ENCODE assay signal across 25 cellular contexts in the genomic region with DNA sequence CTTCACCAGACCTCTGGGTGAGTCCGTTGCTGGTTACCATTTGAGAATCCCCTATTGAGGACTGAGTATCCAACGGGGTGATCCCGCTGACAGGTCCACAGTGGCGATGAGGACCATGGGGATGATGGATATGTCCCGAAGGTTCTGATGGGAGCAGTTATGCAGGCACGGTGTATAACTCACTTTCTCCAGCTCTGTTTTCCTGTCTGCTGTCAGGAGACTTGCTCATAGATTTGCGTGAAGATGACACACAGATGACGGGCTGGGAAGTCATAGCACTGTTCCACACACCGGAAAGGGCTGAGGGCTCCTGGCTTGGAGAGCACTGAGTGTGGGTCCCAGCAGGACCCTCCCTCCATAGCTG. TPM values are rescaled to one million over a fixed set of nuclear protein-coding genes. Genes with fewer than 3 reads are reported as not detected.
A peak's percentile ranks its signal among the peaks of the same experiment; 100 is the strongest.
DNase-seq lines count a peak whose midpoint lies in the region; ATAC-seq, FAIRE-seq and TF ChIP-seq lines count a peak whose summit lies in the region.
"Had no signal": no experiment of that assay in that cellular context is flagged by ENCODE, and none has a peak within 500 bp of the region (broad histone marks: within the 10 kb centered on the region; RNA-seq: fewer than 3 reads in every experiment).

No MANE protein-coding gene starts in this region.

- no peaks in the 10 kb centered on the region for H4K20me1 ChIP-seq in osteoblast (ENCODE audit: insufficient read depth, low read length)

- ATAC-seq in HG03025 (IDR thresholded peaks at IDR 0.05; ENCODE audit: low FRiP score, unreplicated experiment): no peak
- no peak for ATAC-seq in naive thymus-derived CD8-positive, alpha-beta T cell
- ATAC-seq: body of pancreas; effector memory CD8-positive, alpha-beta T cell; natural killer cell; stimulated activated naive B cell treated with anti-CD40 and anti-IgM and Interleukin-4, amounts not matched to agents 10 μg/mL and 1 μg/mL and 100 μg/mL, for 72 hours had no signal

- H3K27ac Mint-ChIP-seq in naive thymus-derived CD8-positive, alpha-beta T cell: no peak overlapping the region
- H3K27ac Mint-ChIP-seq: activated B cell treated with CpG ODN at 0.5 μM for 24 hours; effector memory CD8-positive, alpha-beta T cell; stimulated activated naive B cell treated with anti-CD40 and anti-IgM and Interleukin-4, amounts not matched to agents 10 μg/mL and 1 μg/mL and 100 μg/mL, for 72 hours had no signal

- peaks cover 24% of the 10 kb centered on the region for H3K79me2 ChIP-seq in osteoblast (ENCODE audit: insufficient read depth, low read length)

- DNase-seq in ELR (ENCODE audit: low read depth) (peak; percentile 90), M059J (ENCODE audit: low read depth) (peak; percentile 41), bronchial epithelial cell (ENCODE audit: low read depth) (peak; percentile 62), osteoblast (ENCODE audit: insufficient read length, low spot score, missing footprints) (peak; percentile 92), putamen (ENCODE audit: low spot score) (no peak)
- DNase-seq in naive thymus-derived CD8-positive, alpha-beta T cell: no peak
- DNase-seq: activated B cell treated with CpG ODN at 0.5 μM for 24 hours; activated CD4-positive, alpha-beta T cell treated with anti-CD3 and anti-CD28 coated beads, Interleukin-2, amount 50 U/mL, for 4 hours; body of pancreas; CD8-positive, alpha-beta memory T cell; DMS79; effector memory CD8-positive, alpha-beta T cell; left cardiac atrium; MM.1S; natural killer cell; NCI-H146; NCI-H510A treated with DMSO at 0.1 percent for 48 hours; Peyer's patch; stimulated activated naive B cell treated with anti-CD40 and anti-IgM and Interleukin-4, amounts not matched to agents 10 μg/mL and 1 μg/mL and 100 μg/mL, for 72 hours; testis had no signal

- H3K27me3 ChIP-seq in bronchial epithelial cell (ENCODE audit: control insufficient read depth, insufficient read depth, low read length) (no peaks in the 10 kb centered on the region), osteoblast (ENCODE audit: insufficient read depth, low read length) (no peaks in the 10 kb centered on the region)
- H3K27me3 ChIP-seq: body of pancreas, Peyer's patch, testis had no signal

- no peaks in the 10 kb centered on the region for H3K9me3 Mint-ChIP-seq in naive thymus-derived CD8-positive, alpha-beta T cell
- H3K9me3 Mint-ChIP-seq: activated B cell treated with CpG ODN at 0.5 μM for 24 hours; CD8-positive, alpha-beta memory T cell; effector memory CD8-positive, alpha-beta T cell; natural killer cell; stimulated activated naive B cell treated with anti-CD40 and anti-IgM and Interleukin-4, amounts not matched to agents 10 μg/mL and 1 μg/mL and 100 μg/mL, for 72 hours had no signal

- peaks cover 0 to 3% (median 0%) of the 10 kb centered on the region in 5 donors for H3K27me3 Mint-ChIP-seq in naive thymus-derived CD8-positive, alpha-beta T cell
- H3K27me3 Mint-ChIP-seq: CD8-positive, alpha-beta memory T cell; effector memory CD8-positive, alpha-beta T cell; stimulated activated naive B cell treated with anti-CD40 and anti-IgM and Interleukin-4, amounts not matched to agents 10 μg/mL and 1 μg/mL and 100 μg/mL, for 72 hours had no signal

- FAIRE-seq in bronchial epithelial cell (lab: Jason Lieb, UNC): peak; percentile 77
- FAIRE-seq: colon, GM12892 had no signal

- H3K4me1 ChIP-seq in osteoblast (ENCODE audit: insufficient read depth, low read length): peaks cover 18% of the 10 kb centered on the region

- H2AFZ ChIP-seq in osteoblast (ENCODE audit: low read length): peak overlapping the region; percentile 16

- no peak overlapping the region for H3K4me3 ChIP-seq in bronchial epithelial cell (ENCODE audit: low read depth, low read length)
- no peak overlapping the region for H3K4me3 ChIP-seq in osteoblast (ENCODE audit: insufficient read depth, low read length)
- H3K4me3 ChIP-seq: body of pancreas, Peyer's patch, SK-N-MC, testis had no signal

- no peak overlapping the region for H3K27ac ChIP-seq in osteoblast (ENCODE audit: low read depth, low read length)
- H3K27ac ChIP-seq: body of pancreas, HL-60, Peyer's patch, SK-N-MC, testis had no signal

- POLR2A ChIA-PET in naive thymus-derived CD8-positive, alpha-beta T cell (lab: Charles Lee): no interaction called here

- peak overlapping the region; percentile 93 for H3K4me2 ChIP-seq in osteoblast (ENCODE audit: insufficient read depth, low read length)

- no peak overlapping the region for H3K4me3 Mint-ChIP-seq in naive thymus-derived CD8-positive, alpha-beta T cell

- no peaks in the 10 kb centered on the region for H3K9me3 ChIP-seq in osteoblast (ENCODE audit: low read depth, low read length)
- H3K9me3 ChIP-seq: body of pancreas, Peyer's patch, testis had no signal

- H3K36me3 ChIP-seq in bronchial epithelial cell (ENCODE audit: control insufficient read depth, insufficient read depth, low read length): no peaks in the 10 kb centered on the region
- peaks cover 3% of the 10 kb centered on the region for H3K36me3 ChIP-seq in osteoblast (ENCODE audit: insufficient read depth, low read length)
- H3K36me3 ChIP-seq: Peyer's patch had no signal

- H3K4me1 Mint-ChIP-seq in naive thymus-derived CD8-positive, alpha-beta T cell: peaks cover 6 to 25% (median 15%) of the 10 kb centered on the region in 4 donors

- TF ChIP-seq CTCF in bronchial epithelial cell (IDR thresholded peaks at IDR 0.05; ENCODE audit: insufficient read depth, low read length, severe bottlenecking) (no peak), osteoblast (IDR thresholded peaks at IDR 0.05; ENCODE audit: extremely low read depth, low read depth, low read length) (no peak)

- H3K36me3 Mint-ChIP-seq in naive thymus-derived CD8-positive, alpha-beta T cell: no peaks in the 10 kb centered on the region
- H3K36me3 Mint-ChIP-seq: CD8-positive, alpha-beta memory T cell; natural killer cell had no signal

RNA-seq across cellular contexts. Expression of a gene that starts 22.2 kb away (rescaled TPM):
- total RNA-seq in M059J (2014; rRNA removed; shearing (Covaris generic)): 10.5 and 17.4 TPM in 2 replicates
- total RNA-seq in bronchial epithelial cell (29.2 and 61.7 TPM in 2 replicates), osteoblast (49.5 and 51.0 TPM in 2 replicates)
- 100 to 1,000 TPM; 133 to 135 TPM for total RNA-seq in naive thymus-derived CD8-positive, alpha-beta T cell
- 10 to 100 TPM; 60.1 to 72.8 (median 64.6) TPM for polyA plus RNA-seq in naive thymus-derived CD8-positive, alpha-beta T cell

Comparison
In these comparisons a context has a peak if more than half of its experiments do, and no peak if none do; other contexts are left out.
1. DNase-seq: peak in ELR (single experiment), M059J (single experiment), bronchial epithelial cell (single experiment) and osteoblast (single experiment); none in putamen (single experiment) and naive thymus-derived CD8-positive, alpha-beta T cell (0 of 10).